10 cellular contexts compared by ENCODE assay signal in the genomic region with DNA sequence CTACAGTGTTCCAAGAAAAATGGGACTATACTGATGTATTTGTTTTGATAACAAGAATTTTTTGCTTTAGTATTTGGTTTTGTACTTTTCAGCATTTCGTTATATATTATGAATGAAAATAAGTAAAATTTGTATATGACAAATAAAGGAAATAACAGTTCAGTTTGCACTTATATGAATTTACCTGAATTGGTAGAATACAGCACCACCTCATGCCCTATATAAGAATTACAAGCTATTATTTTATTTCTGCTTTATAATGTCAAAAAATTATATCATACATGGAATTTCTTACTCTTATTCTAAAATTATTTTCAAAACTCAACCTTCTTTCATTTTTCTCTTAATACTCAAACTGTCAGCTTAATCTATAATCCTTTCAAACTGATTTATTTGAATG. TPM values are rescaled to one million over a fixed set of nuclear protein-coding genes. Genes with fewer than 3 reads are reported as not detected.
DNase-seq lines count a peak whose midpoint lies in the region; ATAC-seq, FAIRE-seq and TF ChIP-seq lines count a peak whose summit lies in the region.
"Had no signal": no experiment of that assay in that cellular context is flagged by ENCODE, and none has a peak within 500 bp of the region (broad histone marks: within the 10 kb centered on the region; RNA-seq: fewer than 3 reads in every experiment).

No MANE protein-coding gene starts in this region.

- H3K4me3 ChIP-seq in A549 (no peak overlapping the region), RWPE2 (ENCODE audit: severe bottlenecking) (no peak overlapping the region)
- H3K4me3 ChIP-seq: vagina had no signal

- H3K36me3 ChIP-seq in RWPE2 (ENCODE audit: low read depth): peaks cover 27% of the 10 kb centered on the region
- H3K36me3 ChIP-seq: vagina had no signal

- no peaks in the 10 kb centered on the region for H3K9me3 ChIP-seq in A549
- H3K9me3 ChIP-seq in RWPE2 (ENCODE audit: severe bottlenecking): no peaks in the 10 kb centered on the region
- H3K9me3 ChIP-seq: vagina had no signal

- ATAC-seq in A549: no peak
- ATAC-seq in RWPE2 (ENCODE audit: low read depth): no peak
- ATAC-seq in foreskin keratinocyte: peak; percentile 41
- ATAC-seq in GM18873 (IDR thresholded peaks at IDR 0.05; ENCODE audit: low FRiP score, unreplicated experiment): no peak
- ATAC-seq in HG02840 (IDR thresholded peaks at IDR 0.05; ENCODE audit: low FRiP score, unreplicated experiment): no peak

- TF ChIP-seq CTCF in A549 (IDR thresholded peaks at IDR 0.05) (peak; percentile 39; the same call in 2 of the 3 replicates), RWPE2 (IDR thresholded peaks at IDR 0.05; ENCODE audit: poor library complexity, severe bottlenecking) (peak; percentile 72), foreskin keratinocyte (conservative IDR thresholded peaks at IDR 0.05) (peak; percentile 70)

- peaks cover 3% of the 10 kb centered on the region for H3K27me3 ChIP-seq in RWPE2 (ENCODE audit: insufficient read depth, poor library complexity, severe bottlenecking)
- no peaks in the 10 kb centered on the region for H3K27me3 ChIP-seq in foreskin keratinocyte
- H3K27me3 ChIP-seq: vagina had no signal

- TF ChIP-seq RAD21 in A549 (conservative IDR thresholded peaks at IDR 0.05 in 1 of 2, IDR thresholded peaks at IDR 0.05 in 1 of 2): peak; percentile 51 to 60

- no peak for TF ChIP-seq EP300 in A549 (IDR thresholded peaks at IDR 0.05)

- no peak for DNase-seq in A549 (ENCODE audit: low read depth in 1 of 2, low spot score in 1 of 2)
- DNase-seq in GM03348 (ENCODE audit: low spot score): peak; percentile 14
- no peak for DNase-seq in RWPE2 (ENCODE audit: low spot score)
- DNase-seq in foreskin keratinocyte: no peak
- no peak for DNase-seq in iPS-NIHi7 (ENCODE audit: extremely low spot score)
- DNase-seq in NCI-H1105 treated with DMSO at 0.1 percent for 48 hours (lab: John Stamatoyannopoulos, UW): no peak
- DNase-seq: NCI-H2081 treated with DMSO at 0.1 percent for 48 hours had no signal

- H3K27ac ChIP-seq in A549 (no peak overlapping the region), RWPE2 (ENCODE audit: poor library complexity, severe bottlenecking) (no peak overlapping the region), foreskin keratinocyte (no peak overlapping the region)
- H3K27ac ChIP-seq: vagina had no signal

- H3K4me1 ChIP-seq in A549 (no peaks in the 10 kb centered on the region), RWPE2 (ENCODE audit: insufficient read depth, poor library complexity, severe bottlenecking) (no peaks in the 10 kb centered on the region), foreskin keratinocyte (no peaks in the 10 kb centered on the region)
- H3K4me1 ChIP-seq: vagina had no signal

- POLR2A ChIA-PET in A549 (lab: Yijun Ruan, JAX): interaction anchor here (0.5 kb wide), 1 partner anchor 117 kb away, joined by 4 read pairs; no protein-coding TSS in a partner anchor

- 2% methylated on average over 1 of the region's 1 CpG for WGBS in A549 (ENCODE audit: missing lambda C conversion rate)

- peak; percentile 32 for FAIRE-seq in A549 (lab: Jason Lieb, UNC)

- CTCF ChIA-PET in A549 (lab: Yijun Ruan, JAX): interaction anchor here (0.6 to 2.3 kb wide), 10 partner anchors 11 to 533 kb away, joined by 3 to 9 read pairs (median 4); no protein-coding TSS in a partner anchor

- TF ChIP-seq POLR2A in A549 (IDR thresholded peaks at IDR 0.05; ENCODE audit: low read length): no peak

- H3K4me2 ChIP-seq in A549: no peak overlapping the region

TF ChIP-seq in A549, 52 proteins besides CTCF, POLR2A, EP300 and RAD21:
- peak; percentile 40; the same call in 1 of the 3 replicates for TF ChIP-seq SMC3 (IDR thresholded peaks at IDR 0.05)
- no peak for TF ChIP-seq RCOR1 (IDR thresholded peaks at IDR 0.05; ENCODE audit: low read depth, low read length)

RNA-seq across cellular contexts. Expression of a gene that starts 14.6 kb away (rescaled TPM):
- polyA plus RNA-seq in A549 (2011; rRNA removed) (4.6 and 5.6 TPM in 2 replicates), A549 (2017; fragmentation: RNase III; extraction: RNeasy Plus Mini Kit Qiagen cat#74134 plus additional on column Dnase treatment) (3.8 to 4.6 TPM (median 4.0 TPM) in 3 replicates), foreskin keratinocyte (1.5 and 2.1 TPM in 2 replicates)
- polyA plus RNA-seq in A549 (2012; cell fraction: cytosol; rRNA removed): 1.2 and 1.5 TPM in 2 replicates
- polyA plus RNA-seq in A549 (2012; cell fraction: nucleus; rRNA removed): 0.88 and 1.0 TPM in 2 replicates
- 1.1 and 1.6 TPM in 2 replicates for polyA minus RNA-seq in A549 (2011; rRNA and poly(A)+ RNA removed)
- total RNA-seq in foreskin keratinocyte: 3.9 and 4.0 TPM in 2 replicates

RNA-seq across cellular contexts. Expression of a gene that starts 14.9 kb away (rescaled TPM):
- polyA plus RNA-seq in A549 (2011; rRNA removed) (36.3 and 45.8 TPM in 2 replicates), A549 (2017; fragmentation: RNase III; extraction: RNeasy Plus Mini Kit Qiagen cat#74134 plus additional on column Dnase treatment) (31.6 to 33.5 TPM (median 32.7 TPM) in 3 replicates), foreskin keratinocyte (29.5 and 34.0 TPM in 2 replicates)
- 13.1 and 14.4 TPM in 2 replicates for polyA plus RNA-seq in A549 (2012; cell fraction: cytosol; rRNA removed)
- polyA plus RNA-seq in A549 (2012; cell fraction: nucleus; rRNA removed): 5.1 and 7.4 TPM in 2 replicates
- polyA minus RNA-seq in A549 (2011; rRNA and poly(A)+ RNA removed): 3.5 and 5.4 TPM in 2 replicates
- 32.8 and 36.5 TPM in 2 replicates for total RNA-seq in foreskin keratinocyte

RNA-seq across cellular contexts. Expression of a gene that starts 55.3 kb away (rescaled TPM):
- polyA plus RNA-seq in A549 (2011; rRNA removed): 25.5 and 39.9 TPM in 2 replicates
- polyA plus RNA-seq in A549 (2012; cell fraction: cytosol; rRNA removed): 15.8 and 18.6 TPM in 2 replicates
- 15.3 and 21.8 TPM in 2 replicates for polyA plus RNA-seq in A549 (2012; cell fraction: nucleus; rRNA removed)
- polyA plus RNA-seq in A549 (2017; fragmentation: RNase III; extraction: RNeasy Plus Mini Kit Qiagen cat#74134 plus additional on column Dnase treatment): 44.8 to 51.4 TPM (median 50.2 TPM) in 3 replicates
- polyA minus RNA-seq in A549 (2011; rRNA and poly(A)+ RNA removed): 30.5 and 30.9 TPM in 2 replicates
- 33.3 and 49.4 TPM in 2 replicates for total RNA-seq in foreskin keratinocyte
- polyA plus RNA-seq in foreskin keratinocyte: 25.2 and 39.2 TPM in 2 replicates
